ENCODE assay signal across 8 cellular contexts in genomic region chr2:64865073-64865830, GRCh38.
DNase-seq lines count a peak whose midpoint lies in the region; ATAC-seq and TF ChIP-seq lines count a peak whose summit lies in the region.

No MANE protein-coding gene starts in this region.

- TF ChIP-seq CTCF in lower leg skin (IDR thresholded peaks at IDR 0.05) = no peak

- POLR2A ChIA-PET in activated CD4-positive, alpha-beta memory T cell treated with anti-CD3 and anti-CD28 coated beads for 36 hours (lab: Charles Lee) = no interaction called here

- peak; percentile 19 for DNase-seq in NCI-H2029 (lab: John Stamatoyannopoulos, UW)
- DNase-seq in NCI-H2029 treated with DMSO at 0.1 percent for 48 hours (lab: John Stamatoyannopoulos, UW) = no peak
- DNase-seq in NCI-H2227 treated with DMSO at 0.1 percent for 48 hours (lab: John Stamatoyannopoulos, UW) = peak; percentile 52
- DNase-seq in activated CD4-positive, alpha-beta memory T cell treated with anti-CD3 and anti-CD28 coated beads for 36 hours = peak; percentile 72
- DNase-seq in lower leg skin (ENCODE audit: low spot score in 2 of 2) = peak; percentile 63 to 93
- DNase-seq in stimulated activated CD4-positive, alpha-beta T cell treated with anti-CD3 and anti-CD28 coated beads, Interleukin-4, amount 100 ng/mL, for 1 hour = peak; percentile 63

- H3K4me3 Mint-ChIP-seq in activated CD4-positive, alpha-beta memory T cell treated with anti-CD3 and anti-CD28 coated beads for 36 hours = peak overlapping the region; percentile 57

- peak; percentile 71 for ATAC-seq in HG02759 (IDR thresholded peaks at IDR 0.05; ENCODE audit: unreplicated experiment)

- no peaks in the 10 kb centered on the region for H3K9me3 Mint-ChIP-seq in activated CD4-positive, alpha-beta memory T cell treated with anti-CD3 and anti-CD28 coated beads for 36 hours

- H3K4me3 ChIP-seq in duodenal mucosa (ENCODE audit: low read depth in 1 of 2, low read length in 2 of 2) (peak overlapping the region; percentile 71 to 74), lower leg skin (ENCODE audit: low read depth, poor library complexity, severe bottlenecking) (peak overlapping the region; percentile 38)

- peak overlapping the region; percentile 47 to 63 for H3K9ac ChIP-seq in duodenal mucosa (ENCODE audit: low read depth in 1 of 2, low read length in 2 of 2)

- WGBS in lower leg skin, 2 donors = 1% methylated on average over 55 to 67 of the region's 67 CpGs

- H3K9me3 ChIP-seq in duodenal mucosa (ENCODE audit: control insufficient read depth in 1 of 2, low read length in 2 of 2) = no peaks in the 10 kb centered on the region

- no peaks in the 10 kb centered on the region for H3K27me3 ChIP-seq in duodenal mucosa (ENCODE audit: control insufficient read depth in 1 of 2, insufficient read depth in 2 of 2, low read length in 2 of 2)

- no peak overlapping the region for H3K27ac Mint-ChIP-seq in activated CD4-positive, alpha-beta memory T cell treated with anti-CD3 and anti-CD28 coated beads for 36 hours

- intact Hi-C loops in activated CD4-positive, alpha-beta memory T cell treated with anti-CD3 and anti-CD28 coated beads for 36 hours (cut with micrococcal nuclease) = loop anchor here (1.0 to 5.0 kb wide), 7 partner anchors 43 to 534 kb away; no protein-coding TSS in a partner anchor
- intact Hi-C loops in lower leg skin (cut with DNase I; ENCODE audit: low total_unique reads) = loop anchor here (5.0 to 10.0 kb wide), 3 partner anchors 223 to 530 kb away; no protein-coding TSS in a partner anchor

- H3K4me1 Mint-ChIP-seq in activated CD4-positive, alpha-beta memory T cell treated with anti-CD3 and anti-CD28 coated beads for 36 hours (ENCODE audit: low read depth) = no peaks in the 10 kb centered on the region

- peaks cover 5% of the 10 kb centered on the region for H3K27me3 Mint-ChIP-seq in activated CD4-positive, alpha-beta memory T cell treated with anti-CD3 and anti-CD28 coated beads for 36 hours

- CTCF ChIA-PET in activated CD4-positive, alpha-beta memory T cell treated with anti-CD3 and anti-CD28 coated beads for 36 hours (lab: Charles Lee) = interaction anchor here (1.3 to 2.1 kb wide), 4 partner anchors 116 to 279 kb away, joined by 4 to 16 read pairs (median 9); partner anchors contain the start of gene SERTAD2

- H3K27ac ChIP-seq in duodenal mucosa (ENCODE audit: low read depth, low read length) = no peak overlapping the region

- H3K36me3 Mint-ChIP-seq in activated CD4-positive, alpha-beta memory T cell treated with anti-CD3 and anti-CD28 coated beads for 36 hours = no peaks in the 10 kb centered on the region

- no peaks in the 10 kb centered on the region for H3K36me3 ChIP-seq in duodenal mucosa (ENCODE audit: control insufficient read depth in 1 of 2, insufficient read depth in 2 of 2, low read length in 2 of 2)

- peaks cover 6 to 18% of the 10 kb centered on the region in 2 donors for H3K4me1 ChIP-seq in duodenal mucosa (ENCODE audit: control insufficient read depth in 1 of 2, insufficient read depth in 2 of 2, low read length in 2 of 2)

- TF ChIP-seq POLR2A in lower leg skin (IDR thresholded peaks at IDR 0.05) = no peak
